ENCODE assay signal across 18 cellular contexts in the genomic region with DNA sequence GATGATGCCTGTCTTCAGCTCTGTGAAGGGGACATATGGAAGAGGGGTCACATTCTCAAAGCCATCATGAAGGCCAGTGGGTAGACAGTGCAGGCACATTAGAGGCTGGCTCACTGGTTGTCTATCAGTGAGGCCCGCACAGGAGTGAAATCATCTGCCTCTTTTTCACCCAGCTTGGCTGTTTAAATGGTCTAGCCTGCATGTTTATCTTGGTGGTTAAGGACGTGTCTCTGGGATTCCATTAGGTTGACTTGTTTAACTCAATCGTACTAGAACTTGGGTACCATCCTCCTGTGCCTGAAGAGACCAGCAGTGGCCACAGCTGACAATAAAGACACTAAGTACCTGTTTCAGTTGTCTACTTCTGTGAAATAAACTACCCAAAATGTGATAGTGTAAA.
"Had no signal": no experiment of that assay in that cellular context is flagged by ENCODE, and none has a peak within 500 bp of the region (broad histone marks: within the 10 kb centered on the region; RNA-seq: fewer than 3 reads in every experiment).

No MANE protein-coding gene starts in this region.

- H3K9me3 ChIP-seq: breast epithelium, esophagus muscularis mucosa, lower lobe of right lung, neutrophil, sigmoid colon, spleen, thoracic aorta, upper lobe of right lung had no signal

- H3K27me3 ChIP-seq: breast epithelium, esophagus muscularis mucosa, neutrophil, sigmoid colon, spleen, upper lobe of right lung had no signal

- ATAC-seq: activated CD4-positive, alpha-beta T cell treated with anti-CD3 and anti-CD28 coated beads for 36 hours; lower lobe of right lung; stimulated activated naive B cell treated with anti-CD40 and anti-IgM and Interleukin-4, amounts not matched to agents 10 μg/mL and 1 μg/mL and 100 μg/mL, for 72 hours; upper lobe of right lung; WTC11 had no signal

- DNase-seq: activated CD4-positive, alpha-beta T cell treated with anti-CD3 and anti-CD28 coated beads for 36 hours; activated CD4-positive, alpha-beta T cell treated with anti-CD3 and anti-CD28 coated beads, Interleukin-2, amount 50 U/mL, for 48 hours; amniotic stem cell; cortex of kidney; effector CD8-positive, alpha-beta T cell; foreskin fibroblast; hippocampal formation; lower lobe of right lung; sigmoid colon; spleen; stimulated activated naive B cell treated with anti-CD40 and anti-IgM and Interleukin-4, amounts not matched to agents 10 μg/mL and 1 μg/mL and 100 μg/mL, for 72 hours; T-helper 2 cell; upper lobe of right lung had no signal

- H3K36me3 ChIP-seq: breast epithelium, esophagus muscularis mucosa, lower lobe of right lung, neutrophil, sigmoid colon, spleen, thoracic aorta, upper lobe of right lung had no signal

- H3K4me1 ChIP-seq: breast epithelium, lower lobe of right lung, sigmoid colon, spleen, upper lobe of right lung had no signal

- H3K4me3 ChIP-seq: breast epithelium, esophagus muscularis mucosa, lower lobe of right lung, sigmoid colon, spleen, thoracic aorta, upper lobe of right lung had no signal

- H3K27ac ChIP-seq: breast epithelium, esophagus muscularis mucosa, lower lobe of right lung, neutrophil, sigmoid colon, spleen, thoracic aorta, upper lobe of right lung had no signal
